Comparison of ENCODE assay signal across 19 cellular contexts in genomic region chr3:153320585-153321128, GRCh38.
DNase-seq lines count a peak whose midpoint lies in the region; ATAC-seq and TF ChIP-seq lines count a peak whose summit lies in the region.
"Had no signal": no experiment of that assay in that cellular context is flagged by ENCODE, and none has a peak within 500 bp of the region (broad histone marks: within the 10 kb centered on the region; RNA-seq: fewer than 3 reads in every experiment).

No MANE protein-coding gene starts in this region.

- H3K9me3 Mint-ChIP-seq in activated naive CD8-positive, alpha-beta T cell treated with anti-CD3 and anti-CD28 coated beads, Interleukin-2, amount 10 ng/mL, durations not matched to agents 7 days and 5 days, result peaks cover 2% of the 10 kb centered on the region

- no peak for DNase-seq in right cardiac atrium
- no peak for DNase-seq in right atrium auricular region (ENCODE audit: low spot score)
- DNase-seq in activated naive CD8-positive, alpha-beta T cell treated with anti-CD3 and anti-CD28 coated beads, Interleukin-2, amount 10 ng/mL, durations not matched to agents 7 days and 5 days, result no peak
- DNase-seq in left lung, result no peak
- no peak for DNase-seq in uterus
- DNase-seq in NCI-H1417 treated with DMSO at 0.1 percent for 48 hours (lab: John Stamatoyannopoulos, UW), result no peak
- no peak for DNase-seq in UCSD-AML1 (lab: John Stamatoyannopoulos, UW; ENCODE audit: unreplicated experiment)
- DNase-seq: activated CD4-positive, alpha-beta T cell treated with anti-CD3 and anti-CD28 coated beads, Interleukin-2, amount 50 U/mL, for 4 hours; adrenal gland; caudate nucleus; CD4-positive, alpha-beta memory T cell; DMS79; effector memory CD4-positive, alpha-beta T cell; NCI-H1436; NCI-H2227 treated with DMSO at 0.1 percent for 48 hours; nephron progenitor cell; SW 1271; trophoblast cell had no signal

- H3K27ac Mint-ChIP-seq in activated naive CD8-positive, alpha-beta T cell treated with anti-CD3 and anti-CD28 coated beads, Interleukin-2, amount 10 ng/mL, durations not matched to agents 7 days and 5 days, result no peak overlapping the region
- H3K27ac Mint-ChIP-seq: CD4-positive, alpha-beta memory T cell had no signal

- H3K9me3 ChIP-seq in right cardiac atrium (ENCODE audit: control insufficient read depth, low read length) (no peaks in the 10 kb centered on the region), right atrium auricular region (peaks cover 0 to 11% of the 10 kb centered on the region in 2 donors), left lung (peaks cover 0 to 5% of the 10 kb centered on the region in 2 donors), uterus (no peaks in the 10 kb centered on the region)
- H3K9me3 ChIP-seq: adrenal gland had no signal

- POLR2A ChIA-PET in activated naive CD8-positive, alpha-beta T cell treated with anti-CD3 and anti-CD28 coated beads, Interleukin-2, amount 10 ng/mL, durations not matched to agents 7 days and 5 days (lab: Charles Lee), result no interaction called here

- no peak for TF ChIP-seq POLR2A in uterus (IDR thresholded peaks at IDR 0.05)

- no peaks in the 10 kb centered on the region for H3K27me3 Mint-ChIP-seq in activated naive CD8-positive, alpha-beta T cell treated with anti-CD3 and anti-CD28 coated beads, Interleukin-2, amount 10 ng/mL, durations not matched to agents 7 days and 5 days
- H3K27me3 Mint-ChIP-seq: CD4-positive, alpha-beta memory T cell had no signal

- peak overlapping the region; percentile 36 for H3K4me3 Mint-ChIP-seq in activated naive CD8-positive, alpha-beta T cell treated with anti-CD3 and anti-CD28 coated beads, Interleukin-2, amount 10 ng/mL, durations not matched to agents 7 days and 5 days
- H3K4me3 Mint-ChIP-seq: nephron progenitor cell had no signal

- peaks cover 10% of the 10 kb centered on the region for H3K4me1 Mint-ChIP-seq in activated naive CD8-positive, alpha-beta T cell treated with anti-CD3 and anti-CD28 coated beads, Interleukin-2, amount 10 ng/mL, durations not matched to agents 7 days and 5 days
- H3K4me1 Mint-ChIP-seq: nephron progenitor cell had no signal

- intact Hi-C loops in right cardiac atrium (cut with DNase I), result no loop called here
- intact Hi-C loops in left lung (cut with DNase I), result no loop called here
- intact Hi-C loops in uterus (cut with DNase I; ENCODE audit: low total_unique reads), result no loop called here

- no peak for TF ChIP-seq CTCF in right atrium auricular region (IDR thresholded peaks at IDR 0.05)
- no peak for TF ChIP-seq CTCF in left lung (IDR thresholded peaks at IDR 0.05)
- TF ChIP-seq CTCF in uterus (IDR thresholded peaks at IDR 0.05), result no peak

- H3K4me3 ChIP-seq in right cardiac atrium (ENCODE audit: low read length), result peak overlapping the region; percentile 29
- no peak overlapping the region for H3K4me3 ChIP-seq in right atrium auricular region
- no peak overlapping the region for H3K4me3 ChIP-seq in left lung
- H3K4me3 ChIP-seq in uterus, result peak overlapping the region in 1 of 2 donors; percentile 4
- H3K4me3 ChIP-seq: adrenal gland had no signal

- H3K27me3 ChIP-seq in right cardiac atrium (ENCODE audit: control insufficient read depth, insufficient read depth) (no peaks in the 10 kb centered on the region), right atrium auricular region (no peaks in the 10 kb centered on the region), left lung (no peaks in the 10 kb centered on the region), uterus (no peaks in the 10 kb centered on the region)
- H3K27me3 ChIP-seq: adrenal gland had no signal

- H3K4me1 ChIP-seq in right cardiac atrium (ENCODE audit: control insufficient read depth, insufficient read depth, low read length) (no peaks in the 10 kb centered on the region), right atrium auricular region (peaks cover 0 to 5% of the 10 kb centered on the region in 2 donors), left lung (no peaks in the 10 kb centered on the region), uterus (peaks cover 0 to 5% of the 10 kb centered on the region in 2 donors)
- H3K4me1 ChIP-seq: adrenal gland had no signal

- 50% methylated on average over 6 of the region's 6 CpGs for WGBS in right cardiac atrium

- no peak overlapping the region for H3K27ac ChIP-seq in right cardiac atrium (ENCODE audit: low read length)
- H3K27ac ChIP-seq in right atrium auricular region, result peak overlapping the region in 1 of 2 donors; percentile 2
- H3K27ac ChIP-seq in left lung, result peak overlapping the region; percentile 21 to 57
- peak overlapping the region; percentile 37 to 51 for H3K27ac ChIP-seq in uterus

- no peaks in the 10 kb centered on the region for H3K36me3 ChIP-seq in right atrium auricular region
- no peaks in the 10 kb centered on the region for H3K36me3 ChIP-seq in left lung
- H3K36me3 ChIP-seq in uterus, result no peaks in the 10 kb centered on the region
- H3K36me3 ChIP-seq: adrenal gland had no signal

- ATAC-seq in right cardiac atrium (peak in 1 of 2 donors; percentile 32), left lung (no peak), GM19395 (IDR thresholded peaks at IDR 0.05; ENCODE audit: unreplicated experiment) (no peak)
- no peak for ATAC-seq in activated naive CD8-positive, alpha-beta T cell treated with anti-CD3 and anti-CD28 coated beads, Interleukin-2, amount 10 ng/mL, durations not matched to agents 7 days and 5 days (ENCODE audit: low read depth)

- H3K36me3 Mint-ChIP-seq in activated naive CD8-positive, alpha-beta T cell treated with anti-CD3 and anti-CD28 coated beads, Interleukin-2, amount 10 ng/mL, durations not matched to agents 7 days and 5 days, result no peaks in the 10 kb centered on the region
